In the genomic region with DNA sequence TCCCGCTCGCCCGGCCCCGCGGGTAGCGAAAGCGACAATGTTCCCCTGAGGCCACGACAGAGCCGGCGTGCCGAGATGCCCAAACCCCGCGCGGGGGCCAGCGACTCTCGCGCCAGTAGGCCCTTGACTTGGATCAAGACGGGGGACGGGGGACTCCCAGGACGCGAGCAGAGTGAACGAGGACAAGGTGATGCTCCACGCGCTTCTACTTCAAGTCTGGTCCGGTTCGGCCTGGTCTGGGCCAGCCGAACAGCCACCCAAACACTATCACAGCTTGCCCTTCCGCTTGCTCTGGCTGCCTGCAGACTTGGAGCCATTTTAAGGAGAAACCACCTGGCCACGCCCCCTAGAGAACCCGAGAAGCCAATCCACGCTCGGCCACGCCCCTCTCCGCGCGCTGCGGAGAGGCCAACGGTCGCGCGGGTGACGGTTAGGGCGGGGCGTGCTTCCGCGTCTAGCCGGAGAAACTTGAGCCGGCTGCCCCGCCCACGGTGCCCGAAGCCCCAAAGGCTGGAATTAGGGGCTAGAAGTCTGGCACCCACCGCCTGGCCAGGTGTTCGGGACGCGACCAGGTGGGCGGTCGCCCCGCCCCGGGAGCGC, we compare ENCODE assay signal across 1 cellular context.
TF ChIP-seq lines count a peak whose summit lies in the region.

No MANE protein-coding gene starts in this region.

TF ChIP-seq in HepG2, 621 proteins besides CTCF, POLR2A, EP300 and RAD21 (continued from another document and continues in another):
- TF ChIP-seq, protein P1, sequence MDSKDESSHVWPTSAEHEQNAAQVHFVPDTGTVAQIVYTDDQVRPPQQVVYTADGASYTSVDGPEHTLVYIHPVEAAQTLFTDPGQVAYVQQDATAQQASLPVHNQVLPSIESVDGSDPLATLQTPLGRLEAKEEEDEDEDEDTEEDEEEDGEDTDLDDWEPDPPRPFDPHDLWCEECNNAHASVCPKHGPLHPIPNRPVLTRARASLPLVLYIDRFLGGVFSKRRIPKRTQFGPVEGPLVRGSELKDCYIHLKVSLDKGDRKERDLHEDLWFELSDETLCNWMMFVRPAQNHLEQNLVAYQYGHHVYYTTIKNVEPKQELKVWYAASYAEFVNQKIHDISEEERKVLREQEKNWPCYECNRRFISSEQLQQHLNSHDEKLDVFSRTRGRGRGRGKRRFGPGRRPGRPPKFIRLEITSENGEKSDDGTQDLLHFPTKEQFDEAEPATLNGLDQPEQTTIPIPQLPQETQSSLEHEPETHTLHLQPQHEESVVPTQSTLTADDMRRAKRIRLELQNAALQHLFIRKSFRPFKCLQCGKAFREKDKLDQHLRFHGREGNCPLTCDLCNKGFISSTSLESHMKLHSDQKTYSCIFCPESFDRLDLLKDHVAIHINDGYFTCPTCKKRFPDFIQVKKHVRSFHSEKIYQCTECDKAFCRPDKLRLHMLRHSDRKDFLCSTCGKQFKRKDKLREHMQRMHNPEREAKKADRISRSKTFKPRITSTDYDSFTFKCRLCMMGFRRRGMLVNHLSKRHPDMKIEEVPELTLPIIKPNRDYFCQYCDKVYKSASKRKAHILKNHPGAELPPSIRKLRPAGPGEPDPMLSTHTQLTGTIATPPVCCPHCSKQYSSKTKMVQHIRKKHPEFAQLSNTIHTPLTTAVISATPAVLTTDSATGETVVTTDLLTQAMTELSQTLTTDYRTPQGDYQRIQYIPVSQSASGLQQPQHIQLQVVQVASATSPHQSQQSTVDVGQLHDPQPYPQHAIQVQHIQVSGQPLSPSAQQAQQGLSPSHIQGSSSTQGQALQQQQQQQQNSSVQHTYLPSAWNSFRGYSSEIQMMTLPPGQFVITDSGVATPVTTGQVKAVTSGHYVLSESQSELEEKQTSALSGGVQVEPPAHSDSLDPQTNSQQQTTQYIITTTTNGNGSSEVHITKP (CRISPR knock-in tag; IDR thresholded peaks at IDR 0.05; ENCODE audit: low read depth), result peak; percentile 26; the same call in 1 of the 2 replicates
- TF ChIP-seq CEBPB (IDR thresholded peaks at IDR 0.05; ENCODE audit: borderline replicate concordance, low read depth, low read length) (no peak), KLF6 (CRISPR knock-in tag; IDR thresholded peaks at IDR 0.05) (peak; percentile 83), MATR3 (CRISPR knock-in tag; IDR thresholded peaks at IDR 0.05) (no peak), ATF1 (CRISPR knock-in tag; IDR thresholded peaks at IDR 0.05) (peak; percentile 65), NFATC3 (CRISPR knock-in tag; IDR thresholded peaks at IDR 0.05) (no peak), ZNF296 (CRISPR knock-in tag; conservative IDR thresholded peaks at IDR 0.05) (peak; percentile 82; the same call in 1 of the 2 replicates), ZC3H4 (CRISPR knock-in tag; IDR thresholded peaks at IDR 0.05; ENCODE audit: borderline replicate concordance) (0 out of 2 replicates have a peak, but pooled peaks have one; percentile 20), HNF4A (CRISPR knock-in tag; IDR thresholded peaks at IDR 0.05) (no peak), KLF9 (CRISPR knock-in tag; IDR thresholded peaks at IDR 0.05; ENCODE audit: low read depth) (peak; percentile 93), CC2D1A (CRISPR knock-in tag; IDR thresholded peaks at IDR 0.05) (peak; percentile 60; the same call in 1 of the 2 replicates), ZNF232 (CRISPR knock-in tag; IDR thresholded peaks at IDR 0.05; ENCODE audit: borderline replicate concordance) (peak; percentile 86; the same call in 1 of the 2 replicates), ATF7-NPFF (CRISPR knock-in tag; IDR thresholded peaks at IDR 0.05; ENCODE audit: low read depth) (peak; percentile 78), KDM1A (CRISPR knock-in tag; IDR thresholded peaks at IDR 0.05) (no peak), ZNF350 (CRISPR knock-in tag; IDR thresholded peaks at IDR 0.05; ENCODE audit: borderline replicate concordance, low read depth) (peak; percentile 48), SMARCE1 (IDR thresholded peaks at IDR 0.05; ENCODE audit: borderline replicate concordance) (no peak), BCL6 (CRISPR knock-in tag; IDR thresholded peaks at IDR 0.05) (0 out of 2 replicates have a peak, but pooled peaks have one; percentile 56), YEATS2 (CRISPR knock-in tag; IDR thresholded peaks at IDR 0.05; ENCODE audit: borderline replicate concordance) (no peak), ZNF816 (CRISPR knock-in tag; IDR thresholded peaks at IDR 0.05; ENCODE audit: borderline replicate concordance) (peak; percentile 96), ZNF850 (CRISPR knock-in tag; conservative IDR thresholded peaks at IDR 0.05) (peak; percentile 94), ELF1 (CRISPR knock-in tag; IDR thresholded peaks at IDR 0.05) (peak; percentile 92), ZNF768 (CRISPR knock-in tag; IDR thresholded peaks at IDR 0.05) (peak; percentile 19; the same call in 1 of the 2 replicates), SALL2 (CRISPR knock-in tag; IDR thresholded peaks at IDR 0.05) (peak; percentile 85), ZNF124 (CRISPR knock-in tag; IDR thresholded peaks at IDR 0.05) (peak; percentile 17), AHR (CRISPR knock-in tag; IDR thresholded peaks at IDR 0.05) (0 out of 2 replicates have a peak, but pooled peaks have one; percentile 66), MYC (CRISPR knock-in tag; IDR thresholded peaks at IDR 0.05; ENCODE audit: borderline replicate concordance) (peak; percentile 77)
- TF ChIP-seq, protein P2, sequence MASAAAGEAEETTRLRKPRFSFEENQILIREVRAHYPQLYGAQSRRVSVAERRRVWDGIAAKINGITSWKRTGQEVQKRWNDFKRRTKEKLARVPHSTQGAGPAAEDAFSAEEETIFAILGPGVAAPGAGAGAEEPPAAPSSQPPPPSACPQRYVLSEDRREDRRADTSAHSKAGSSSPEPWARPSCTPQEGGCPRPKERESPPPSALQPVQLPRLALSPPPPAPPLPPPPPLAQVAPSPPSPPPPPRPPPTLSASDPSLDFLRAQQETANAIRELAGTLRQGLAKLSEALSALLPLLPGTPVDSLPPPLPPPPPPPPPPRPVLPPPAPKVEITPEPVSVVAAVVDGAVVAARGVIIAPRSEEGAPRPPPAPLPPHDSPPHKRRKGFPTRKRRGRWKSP (CRISPR knock-in tag; IDR thresholded peaks at IDR 0.05), result no peak
- TF ChIP-seq, protein P3, sequence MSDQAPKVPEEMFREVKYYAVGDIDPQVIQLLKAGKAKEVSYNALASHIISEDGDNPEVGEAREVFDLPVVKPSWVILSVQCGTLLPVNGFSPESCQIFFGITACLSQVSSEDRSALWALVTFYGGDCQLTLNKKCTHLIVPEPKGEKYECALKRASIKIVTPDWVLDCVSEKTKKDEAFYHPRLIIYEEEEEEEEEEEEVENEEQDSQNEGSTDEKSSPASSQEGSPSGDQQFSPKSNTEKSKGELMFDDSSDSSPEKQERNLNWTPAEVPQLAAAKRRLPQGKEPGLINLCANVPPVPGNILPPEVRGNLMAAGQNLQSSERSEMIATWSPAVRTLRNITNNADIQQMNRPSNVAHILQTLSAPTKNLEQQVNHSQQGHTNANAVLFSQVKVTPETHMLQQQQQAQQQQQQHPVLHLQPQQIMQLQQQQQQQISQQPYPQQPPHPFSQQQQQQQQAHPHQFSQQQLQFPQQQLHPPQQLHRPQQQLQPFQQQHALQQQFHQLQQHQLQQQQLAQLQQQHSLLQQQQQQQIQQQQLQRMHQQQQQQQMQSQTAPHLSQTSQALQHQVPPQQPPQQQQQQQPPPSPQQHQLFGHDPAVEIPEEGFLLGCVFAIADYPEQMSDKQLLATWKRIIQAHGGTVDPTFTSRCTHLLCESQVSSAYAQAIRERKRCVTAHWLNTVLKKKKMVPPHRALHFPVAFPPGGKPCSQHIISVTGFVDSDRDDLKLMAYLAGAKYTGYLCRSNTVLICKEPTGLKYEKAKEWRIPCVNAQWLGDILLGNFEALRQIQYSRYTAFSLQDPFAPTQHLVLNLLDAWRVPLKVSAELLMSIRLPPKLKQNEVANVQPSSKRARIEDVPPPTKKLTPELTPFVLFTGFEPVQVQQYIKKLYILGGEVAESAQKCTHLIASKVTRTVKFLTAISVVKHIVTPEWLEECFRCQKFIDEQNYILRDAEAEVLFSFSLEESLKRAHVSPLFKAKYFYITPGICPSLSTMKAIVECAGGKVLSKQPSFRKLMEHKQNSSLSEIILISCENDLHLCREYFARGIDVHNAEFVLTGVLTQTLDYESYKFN (CRISPR knock-in tag; conservative IDR thresholded peaks at IDR 0.05), result peak; percentile 50; the same call in 1 of the 2 replicates
- TF ChIP-seq, protein P4, sequence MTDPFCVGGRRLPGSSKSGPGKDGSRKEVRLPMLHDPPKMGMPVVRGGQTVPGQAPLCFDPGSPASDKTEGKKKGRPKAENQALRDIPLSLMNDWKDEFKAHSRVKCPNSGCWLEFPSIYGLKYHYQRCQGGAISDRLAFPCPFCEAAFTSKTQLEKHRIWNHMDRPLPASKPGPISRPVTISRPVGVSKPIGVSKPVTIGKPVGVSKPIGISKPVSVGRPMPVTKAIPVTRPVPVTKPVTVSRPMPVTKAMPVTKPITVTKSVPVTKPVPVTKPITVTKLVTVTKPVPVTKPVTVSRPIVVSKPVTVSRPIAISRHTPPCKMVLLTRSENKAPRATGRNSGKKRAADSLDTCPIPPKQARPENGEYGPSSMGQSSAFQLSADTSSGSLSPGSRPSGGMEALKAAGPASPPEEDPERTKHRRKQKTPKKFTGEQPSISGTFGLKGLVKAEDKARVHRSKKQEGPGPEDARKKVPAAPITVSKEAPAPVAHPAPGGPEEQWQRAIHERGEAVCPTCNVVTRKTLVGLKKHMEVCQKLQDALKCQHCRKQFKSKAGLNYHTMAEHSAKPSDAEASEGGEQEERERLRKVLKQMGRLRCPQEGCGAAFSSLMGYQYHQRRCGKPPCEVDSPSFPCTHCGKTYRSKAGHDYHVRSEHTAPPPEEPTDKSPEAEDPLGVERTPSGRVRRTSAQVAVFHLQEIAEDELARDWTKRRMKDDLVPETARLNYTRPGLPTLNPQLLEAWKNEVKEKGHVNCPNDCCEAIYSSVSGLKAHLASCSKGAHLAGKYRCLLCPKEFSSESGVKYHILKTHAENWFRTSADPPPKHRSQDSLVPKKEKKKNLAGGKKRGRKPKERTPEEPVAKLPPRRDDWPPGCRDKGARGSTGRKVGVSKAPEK (CRISPR knock-in tag; IDR thresholded peaks at IDR 0.05; ENCODE audit: borderline replicate concordance), result 0 out of 2 replicates have a peak, but pooled peaks have one; percentile 28
- TF ChIP-seq, protein P5, sequence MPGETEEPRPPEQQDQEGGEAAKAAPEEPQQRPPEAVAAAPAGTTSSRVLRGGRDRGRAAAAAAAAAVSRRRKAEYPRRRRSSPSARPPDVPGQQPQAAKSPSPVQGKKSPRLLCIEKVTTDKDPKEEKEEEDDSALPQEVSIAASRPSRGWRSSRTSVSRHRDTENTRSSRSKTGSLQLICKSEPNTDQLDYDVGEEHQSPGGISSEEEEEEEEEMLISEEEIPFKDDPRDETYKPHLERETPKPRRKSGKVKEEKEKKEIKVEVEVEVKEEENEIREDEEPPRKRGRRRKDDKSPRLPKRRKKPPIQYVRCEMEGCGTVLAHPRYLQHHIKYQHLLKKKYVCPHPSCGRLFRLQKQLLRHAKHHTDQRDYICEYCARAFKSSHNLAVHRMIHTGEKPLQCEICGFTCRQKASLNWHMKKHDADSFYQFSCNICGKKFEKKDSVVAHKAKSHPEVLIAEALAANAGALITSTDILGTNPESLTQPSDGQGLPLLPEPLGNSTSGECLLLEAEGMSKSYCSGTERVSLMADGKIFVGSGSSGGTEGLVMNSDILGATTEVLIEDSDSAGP (CRISPR knock-in tag; IDR thresholded peaks at IDR 0.05; ENCODE audit: borderline replicate concordance), result no peak; the same call in 1 of the 2 replicates
- TF ChIP-seq, protein P6, sequence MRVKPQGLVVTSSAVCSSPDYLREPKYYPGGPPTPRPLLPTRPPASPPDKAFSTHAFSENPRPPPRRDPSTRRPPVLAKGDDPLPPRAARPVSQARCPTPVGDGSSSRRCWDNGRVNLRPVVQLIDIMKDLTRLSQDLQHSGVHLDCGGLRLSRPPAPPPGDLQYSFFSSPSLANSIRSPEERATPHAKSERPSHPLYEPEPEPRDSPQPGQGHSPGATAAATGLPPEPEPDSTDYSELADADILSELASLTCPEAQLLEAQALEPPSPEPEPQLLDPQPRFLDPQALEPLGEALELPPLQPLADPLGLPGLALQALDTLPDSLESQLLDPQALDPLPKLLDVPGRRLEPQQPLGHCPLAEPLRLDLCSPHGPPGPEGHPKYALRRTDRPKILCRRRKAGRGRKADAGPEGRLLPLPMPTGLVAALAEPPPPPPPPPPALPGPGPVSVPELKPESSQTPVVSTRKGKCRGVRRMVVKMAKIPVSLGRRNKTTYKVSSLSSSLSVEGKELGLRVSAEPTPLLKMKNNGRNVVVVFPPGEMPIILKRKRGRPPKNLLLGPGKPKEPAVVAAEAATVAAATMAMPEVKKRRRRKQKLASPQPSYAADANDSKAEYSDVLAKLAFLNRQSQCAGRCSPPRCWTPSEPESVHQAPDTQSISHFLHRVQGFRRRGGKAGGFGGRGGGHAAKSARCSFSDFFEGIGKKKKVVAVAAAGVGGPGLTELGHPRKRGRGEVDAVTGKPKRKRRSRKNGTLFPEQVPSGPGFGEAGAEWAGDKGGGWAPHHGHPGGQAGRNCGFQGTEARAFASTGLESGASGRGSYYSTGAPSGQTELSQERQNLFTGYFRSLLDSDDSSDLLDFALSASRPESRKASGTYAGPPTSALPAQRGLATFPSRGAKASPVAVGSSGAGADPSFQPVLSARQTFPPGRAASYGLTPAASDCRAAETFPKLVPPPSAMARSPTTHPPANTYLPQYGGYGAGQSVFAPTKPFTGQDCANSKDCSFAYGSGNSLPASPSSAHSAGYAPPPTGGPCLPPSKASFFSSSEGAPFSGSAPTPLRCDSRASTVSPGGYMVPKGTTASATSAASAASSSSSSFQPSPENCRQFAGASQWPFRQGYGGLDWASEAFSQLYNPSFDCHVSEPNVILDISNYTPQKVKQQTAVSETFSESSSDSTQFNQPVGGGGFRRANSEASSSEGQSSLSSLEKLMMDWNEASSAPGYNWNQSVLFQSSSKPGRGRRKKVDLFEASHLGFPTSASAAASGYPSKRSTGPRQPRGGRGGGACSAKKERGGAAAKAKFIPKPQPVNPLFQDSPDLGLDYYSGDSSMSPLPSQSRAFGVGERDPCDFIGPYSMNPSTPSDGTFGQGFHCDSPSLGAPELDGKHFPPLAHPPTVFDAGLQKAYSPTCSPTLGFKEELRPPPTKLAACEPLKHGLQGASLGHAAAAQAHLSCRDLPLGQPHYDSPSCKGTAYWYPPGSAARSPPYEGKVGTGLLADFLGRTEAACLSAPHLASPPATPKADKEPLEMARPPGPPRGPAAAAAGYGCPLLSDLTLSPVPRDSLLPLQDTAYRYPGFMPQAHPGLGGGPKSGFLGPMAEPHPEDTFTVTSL (CRISPR knock-in tag; IDR thresholded peaks at IDR 0.05; ENCODE audit: borderline replicate concordance), result peak; percentile 57; the same call in 1 of the 2 replicates
- TF ChIP-seq, protein P7, sequence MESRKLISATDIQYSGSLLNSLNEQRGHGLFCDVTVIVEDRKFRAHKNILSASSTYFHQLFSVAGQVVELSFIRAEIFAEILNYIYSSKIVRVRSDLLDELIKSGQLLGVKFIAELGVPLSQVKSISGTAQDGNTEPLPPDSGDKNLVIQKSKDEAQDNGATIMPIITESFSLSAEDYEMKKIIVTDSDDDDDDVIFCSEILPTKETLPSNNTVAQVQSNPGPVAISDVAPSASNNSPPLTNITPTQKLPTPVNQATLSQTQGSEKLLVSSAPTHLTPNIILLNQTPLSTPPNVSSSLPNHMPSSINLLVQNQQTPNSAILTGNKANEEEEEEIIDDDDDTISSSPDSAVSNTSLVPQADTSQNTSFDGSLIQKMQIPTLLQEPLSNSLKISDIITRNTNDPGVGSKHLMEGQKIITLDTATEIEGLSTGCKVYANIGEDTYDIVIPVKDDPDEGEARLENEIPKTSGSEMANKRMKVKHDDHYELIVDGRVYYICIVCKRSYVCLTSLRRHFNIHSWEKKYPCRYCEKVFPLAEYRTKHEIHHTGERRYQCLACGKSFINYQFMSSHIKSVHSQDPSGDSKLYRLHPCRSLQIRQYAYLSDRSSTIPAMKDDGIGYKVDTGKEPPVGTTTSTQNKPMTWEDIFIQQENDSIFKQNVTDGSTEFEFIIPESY (CRISPR knock-in tag; IDR thresholded peaks at IDR 0.05), result no peak; the same call in 1 of the 2 replicates
